In the genomic region with DNA sequence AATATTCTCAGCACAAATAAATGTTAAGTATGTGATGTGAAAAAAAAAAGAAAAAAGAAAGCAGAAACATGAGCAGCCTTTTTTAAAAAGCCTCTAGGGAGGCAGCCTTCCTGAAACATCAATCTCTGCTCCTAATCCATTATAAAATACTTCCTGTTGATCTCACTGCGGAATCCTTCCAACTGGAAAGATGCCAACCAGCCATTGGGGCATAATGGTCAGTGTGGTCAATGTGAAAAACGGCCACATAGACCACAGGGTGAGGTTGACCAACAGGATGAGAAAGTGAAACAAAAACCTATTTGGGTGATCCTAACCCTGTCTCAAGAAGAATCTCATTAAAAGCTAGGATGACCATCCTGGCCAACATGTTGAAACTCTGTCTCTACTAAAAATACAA, we compare ENCODE assay signal across 9 cellular contexts. TPM values are rescaled to one million over a fixed set of nuclear protein-coding genes. Genes with fewer than 3 reads are reported as not detected.
DNase-seq lines count a peak whose midpoint lies in the region; ATAC-seq, FAIRE-seq and TF ChIP-seq lines count a peak whose summit lies in the region.
"Had no signal": no experiment of that assay in that cellular context is flagged by ENCODE, and none has a peak within 500 bp of the region (broad histone marks: within the 10 kb centered on the region; RNA-seq: fewer than 3 reads in every experiment).

No MANE protein-coding gene starts in this region.

- CTCF ChIA-PET in HepG2 (lab: Yijun Ruan, JAX; ENCODE audit: low intra/inter-chr PET ratio, low total read pairs), result no interaction called here
- CTCF ChIA-PET in OCI-LY7 (lab: Charles Lee; ENCODE audit: unreplicated experiment), result no interaction called here

- no TSS peak for BruUV-seq in HepG2 (replicated peaks; lab: Mats Ljungman, UMichigan)
- no TSS peak for BruUV-seq in OCI-LY7 (replicated peaks; lab: Mats Ljungman, UMichigan)

- intact Hi-C loops in HepG2 (cut with micrococcal nuclease; ENCODE audit: unreplicated experiment) (loop anchor here (5.0 kb wide), 1 partner anchor 106 kb away; no protein-coding TSS in a partner anchor), OCI-LY7 (cut with micrococcal nuclease; ENCODE audit: unreplicated experiment) (no loop called here)

- in situ Hi-C loops in HepG2 (cut with HindIII; ENCODE audit: extremely low pct_ligation_motif_present, low pct_unique_long_range_greater_than_20kb), result no loop called here

- DNase-seq in AG10803 (ENCODE audit: low read depth) (peak; percentile 81), HCEC 1CT (peak; percentile 56), adipocyte (ENCODE audit: low read depth) (peak; percentile 34), HepG2 (ENCODE audit: low spot score) (peak; percentile 20), OCI-LY7 (ENCODE audit: low spot score) (no peak)

- H3K4me3 ChIP-seq in AG10803 (ENCODE audit: low read length) (peak overlapping the region; percentile 12; the same call in 1 of the 2 replicates), adipocyte (ENCODE audit: low read length) (peak overlapping the region; percentile 56), HepG2 (replicated peaks in 1 of 3; ENCODE audit: insufficient read depth in 1 of 3, low read depth in 2 of 3, low read length in 3 of 3) (no peak overlapping the region), OCI-LY7 (ENCODE audit: low read depth, low read length, poor library complexity, severe bottlenecking) (no peak overlapping the region)
- H3K4me3 ChIP-seq: skin epidermis had no signal

- TF ChIP-seq POLR2A in HepG2 (IDR thresholded peaks at IDR 0.05; ENCODE audit: insufficient read depth in 1 of 2, low read depth in 2 of 2, low read length in 2 of 2), result no peak

- no peak overlapping the region for H3K9ac ChIP-seq in adipocyte (ENCODE audit: low read length)
- no peak overlapping the region for H3K9ac ChIP-seq in HepG2 (ENCODE audit: insufficient read depth, low read depth, low read length)

- TF ChIP-seq CTCF in AG10803 (conservative IDR thresholded peaks at IDR 0.05; ENCODE audit: low read length) (no peak), HepG2 (CRISPR knock-in tag; IDR thresholded peaks at IDR 0.05) (no peak), OCI-LY7 (conservative IDR thresholded peaks at IDR 0.05; ENCODE audit: low read length) (no peak)

- H3K4me1 ChIP-seq in adipocyte (ENCODE audit: control insufficient read depth, insufficient read depth, low read length) (peaks cover 6% of the 10 kb centered on the region), HepG2 (ENCODE audit: insufficient read depth, low read length) (no peaks in the 10 kb centered on the region), OCI-LY7 (ENCODE audit: insufficient read depth, low read length, poor library complexity, severe bottlenecking) (no peaks in the 10 kb centered on the region)

- POLR2A ChIA-PET in HepG2 (lab: Yijun Ruan, JAX), result no interaction called here
- POLR2A ChIA-PET in OCI-LY7 (lab: Charles Lee), result interaction anchor here (0.6 kb wide), 1 partner anchor 679 kb away, joined by 3 read pairs; no protein-coding TSS in a partner anchor

- H2AFZ ChIP-seq in HepG2 (ENCODE audit: low read length) (no peak overlapping the region), OCI-LY7 (ENCODE audit: low read length) (no peak overlapping the region)

- H3K9me2 ChIP-seq in OCI-LY7 (ENCODE audit: insufficient read depth, low read length), result no peaks in the 10 kb centered on the region

- TF ChIP-seq RAD21 in HepG2 (CRISPR knock-in tag; IDR thresholded peaks at IDR 0.05), result no peak

- H3K27ac ChIP-seq in HepG2 (ENCODE audit: extremely low read length, insufficient read depth, low read length) (no peak overlapping the region), OCI-LY7 (ENCODE audit: low read depth, low read length, poor library complexity, severe bottlenecking) (no peak overlapping the region)

- no peaks in the 10 kb centered on the region for H3K9me3 ChIP-seq in adipocyte (ENCODE audit: control insufficient read depth, low read length)
- no peaks in the 10 kb centered on the region for H3K9me3 ChIP-seq in HepG2 (ENCODE audit: low read length)
- no peaks in the 10 kb centered on the region for H3K9me3 ChIP-seq in OCI-LY7 (ENCODE audit: low read length)

- WGBS in HepG2 (ENCODE audit: low lambda C conversion rate), result 57% methylated on average over 2 of the region's 2 CpGs

- no peak for TF ChIP-seq EP300 in HepG2 (IDR thresholded peaks at IDR 0.05; ENCODE audit: low read depth in 2 of 2, low read length in 2 of 2)
- TF ChIP-seq EP300 in HepG2 (CRISPR knock-in tag; IDR thresholded peaks at IDR 0.05; ENCODE audit: borderline replicate concordance), result no peak

- no peak for ATAC-seq in HepG2
- no peak for ATAC-seq in HG03439 (IDR thresholded peaks at IDR 0.05; ENCODE audit: unreplicated experiment)
- no peak for ATAC-seq in HG02938 (IDR thresholded peaks at IDR 0.05; ENCODE audit: unreplicated experiment)
- ATAC-seq in esophagus mucosa, result no peak

- H3K36me3 ChIP-seq in adipocyte (ENCODE audit: control insufficient read depth, insufficient read depth, low read length, severe bottlenecking) (peaks cover 44% of the 10 kb centered on the region), HepG2 (replicated peaks in 1 of 2; ENCODE audit: control insufficient read depth in 1 of 2, insufficient read depth in 2 of 2, low read length in 2 of 2) (no peaks in the 10 kb centered on the region), OCI-LY7 (ENCODE audit: insufficient read depth, low read length) (no peaks in the 10 kb centered on the region)

- H3K27me3 ChIP-seq in adipocyte (replicated peaks; ENCODE audit: control insufficient read depth, insufficient read depth, low read length) (no peaks in the 10 kb centered on the region), HepG2 (ENCODE audit: control insufficient read depth in 1 of 2, insufficient read depth in 2 of 2, low read length in 2 of 2) (no peaks in the 10 kb centered on the region)

- no peaks in the 10 kb centered on the region for H4K20me1 ChIP-seq in HepG2 (ENCODE audit: insufficient read depth, low read length)
- H4K20me1 ChIP-seq in OCI-LY7 (ENCODE audit: insufficient read depth, low read length), result no peaks in the 10 kb centered on the region

- H3K4me2 ChIP-seq in HepG2 (ENCODE audit: low read depth, low read length), result peak overlapping the region; percentile 36; the same call in 1 of the 2 replicates
- no peak overlapping the region for H3K4me2 ChIP-seq in OCI-LY7 (ENCODE audit: low read length)

- H3K79me2 ChIP-seq in HepG2 (ENCODE audit: insufficient read depth, low read length), result no peaks in the 10 kb centered on the region
- H3K79me2 ChIP-seq in OCI-LY7 (ENCODE audit: insufficient read depth, low read depth, low read length), result no peaks in the 10 kb centered on the region

- no peak for FAIRE-seq in HepG2 (lab: Jason Lieb, UNC)

TF ChIP-seq in HepG2, 621 proteins besides CTCF, POLR2A, EP300 and RAD21 (continues in another document):
- TF ChIP-seq JDP2 (CRISPR knock-in tag; IDR thresholded peaks at IDR 0.05; ENCODE audit: borderline replicate concordance) (no peak), ZNF329 (CRISPR knock-in tag; IDR thresholded peaks at IDR 0.05; ENCODE audit: low read depth) (no peak)
- TF ChIP-seq, protein P1, sequence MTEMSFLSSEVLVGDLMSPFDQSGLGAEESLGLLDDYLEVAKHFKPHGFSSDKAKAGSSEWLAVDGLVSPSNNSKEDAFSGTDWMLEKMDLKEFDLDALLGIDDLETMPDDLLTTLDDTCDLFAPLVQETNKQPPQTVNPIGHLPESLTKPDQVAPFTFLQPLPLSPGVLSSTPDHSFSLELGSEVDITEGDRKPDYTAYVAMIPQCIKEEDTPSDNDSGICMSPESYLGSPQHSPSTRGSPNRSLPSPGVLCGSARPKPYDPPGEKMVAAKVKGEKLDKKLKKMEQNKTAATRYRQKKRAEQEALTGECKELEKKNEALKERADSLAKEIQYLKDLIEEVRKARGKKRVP (CRISPR knock-in tag; IDR thresholded peaks at IDR 0.05), result no peak

RNA-seq across cellular contexts. Expression of gene ABCA8, which starts 26.1 kb away (rescaled TPM):
- total RNA-seq in HepG2 (2016; rRNA removed; fragmentation: Illumina TruSeq; extraction: Trizol), result 0.18 TPM in 1 of 2 replicates, not detected in the other
- 0.09 TPM in 1 of 2 replicates, not detected in the other for total RNA-seq in HepG2 (2016; cell fraction: cytosol; rRNA removed; fragmentation: Illumina TruSeq; extraction: Trizol; ENCODE audit: low read depth)
- 0.17 TPM in 1 of 2 replicates, not detected in the other for total RNA-seq in HepG2 (2016; cell fraction: insoluble cytoplasmic fraction; rRNA removed; fragmentation: Illumina TruSeq; extraction: Trizol)
- 0.14 and 0.22 TPM in 2 replicates for total RNA-seq in HepG2 (2016; cell fraction: membrane; rRNA removed; fragmentation: Illumina TruSeq; extraction: Trizol)
- total RNA-seq in HepG2 (2016; cell fraction: nucleus; rRNA removed; fragmentation: Illumina TruSeq; extraction: Trizol), result 0.50 and 0.53 TPM in 2 replicates
- polyA plus RNA-seq in HepG2 (2011; rRNA removed), result 0.05 and 0.07 TPM in 2 replicates
- 0.04 and 0.08 TPM in 2 replicates for polyA plus RNA-seq in HepG2 (2011; cell fraction: cytosol; rRNA removed)
- polyA plus RNA-seq in HepG2 (2011; cell fraction: nucleus; rRNA removed), result 0.29 and 0.33 TPM in 2 replicates
- 0.32 and 0.39 TPM in 2 replicates for polyA plus RNA-seq in HepG2 (2012)
- not detected in 2 replicates for polyA plus RNA-seq in HepG2 (2016; cell fraction: cytosol; fragmentation: Illumina TruSeq; extraction: Trizol; ENCODE audit: low read depth)
- not detected in 2 replicates for polyA plus RNA-seq in HepG2 (2016; cell fraction: insoluble cytoplasmic fraction; fragmentation: Illumina TruSeq; extraction: Trizol; ENCODE audit: low read depth)
- not detected in 2 replicates for polyA plus RNA-seq in HepG2 (2016; cell fraction: membrane; fragmentation: Illumina TruSeq; extraction: Trizol; ENCODE audit: low read depth)
- polyA plus RNA-seq in HepG2 (2016; cell fraction: nucleus; fragmentation: Illumina TruSeq; extraction: Trizol; ENCODE audit: insufficient read depth, low read depth), result 0.33 and 0.92 TPM in 2 replicates
- polyA minus RNA-seq in HepG2 (2011; rRNA and poly(A)+ RNA removed; ENCODE audit: low replicate concordance), result 1.2 TPM in 1 of 2 replicates, not detected in the other
- polyA minus RNA-seq in HepG2 (2011; cell fraction: cytosol; rRNA and poly(A)+ RNA removed), result not detected in 2 replicates
- polyA minus RNA-seq in HepG2 (2011; cell fraction: nucleus; rRNA and poly(A)+ RNA removed), result 0.50 and 0.52 TPM in 2 replicates
- total RNA-seq in OCI-LY7 (2014; rRNA removed; shearing (Covaris generic)), result not detected in 2 replicates
- total RNA-seq in OCI-LY7 (2022), result not detected in 2 replicates
- total RNA-seq in esophagus mucosa, result 0.72 TPM

Comparison
In these comparisons a context has a peak if more than half of its experiments do, and no peak if none do; other contexts are left out.
1. H3K4me3 ChIP-seq: peak in AG10803 (single experiment) and adipocyte (single experiment); none in HepG2 (0 of 3) and OCI-LY7 (single experiment).